14 cellular contexts compared by ENCODE assay signal in genomic region chrX:26889574-26889973, GRCh38.
"Had no signal": no experiment of that assay in that cellular context is flagged by ENCODE, and none has a peak within 500 bp of the region (broad histone marks: within the 10 kb centered on the region; RNA-seq: fewer than 3 reads in every experiment).

No MANE protein-coding gene starts in this region.

- H3K4me3 ChIP-seq: body of pancreas, lung had no signal

- DNase-seq: activated B cell treated with CpG ODN at 0.5 μM for 24 hours; activated CD4-positive, alpha-beta T cell treated with anti-CD3 and anti-CD28 coated beads, Interleukin-2, amount 10 ng/mL, durations not matched to agents 24 days and 14 days; activated naive CD4-positive, alpha-beta T cell treated with anti-CD3 and anti-CD28 coated beads, Interleukin-2, amount 50 U/mL, for 16 hours; activated T-cell treated with anti-CD3 and anti-CD28 coated beads for 4 hours; body of pancreas; central memory CD4-positive, alpha-beta T cell; cortex of kidney; effector CD8-positive, alpha-beta T cell; left colon; naive thymus-derived CD4-positive, alpha-beta T cell; retina; stimulated activated CD4-positive, alpha-beta T cell treated with anti-CD3 and anti-CD28 coated beads, Interleukin-15, amount 100 ng/mL, for 24 hours; stimulated activated CD4-positive, alpha-beta T cell treated with anti-CD3 and anti-CD28 coated beads, Interleukin-4, amount 100 ng/mL, for 24 hours had no signal

- H3K9me3 ChIP-seq: body of pancreas had no signal

- H3K4me1 ChIP-seq: body of pancreas had no signal

- H3K27me3 ChIP-seq: body of pancreas had no signal

- H3K27ac ChIP-seq: body of pancreas had no signal
